In the genomic region with DNA sequence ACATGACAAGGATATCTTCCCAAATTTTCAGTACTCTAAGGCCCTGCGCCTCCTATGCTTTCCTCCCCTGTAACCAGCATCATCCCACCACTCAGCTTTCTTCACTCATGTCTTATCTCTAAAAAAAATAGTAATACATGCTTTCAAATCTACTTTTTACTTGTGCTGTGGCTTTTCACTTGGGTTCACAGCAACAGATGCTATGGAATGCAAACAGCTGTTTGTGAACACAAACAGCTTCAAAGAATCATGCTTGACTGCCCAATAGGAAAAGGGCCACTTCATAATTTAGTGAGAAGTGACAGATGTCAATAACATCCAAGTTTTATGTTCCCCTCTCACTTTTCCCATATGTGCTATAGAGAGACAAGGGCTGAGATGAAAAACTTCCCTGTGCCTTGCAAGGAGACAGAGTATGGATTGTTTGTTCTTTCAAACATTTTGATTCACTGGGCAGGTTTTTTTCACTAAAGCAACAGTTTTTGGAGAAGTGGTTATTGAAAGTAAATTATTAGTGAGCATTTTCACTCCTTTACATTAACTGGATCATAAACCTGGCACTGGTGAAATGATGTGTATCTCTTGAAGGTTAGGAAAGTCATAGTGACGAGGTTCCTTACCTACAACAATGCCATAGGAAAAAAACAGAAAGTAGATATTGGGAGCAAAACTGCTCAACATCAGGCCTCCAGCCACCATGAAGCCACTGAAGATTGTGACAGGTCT, we compare ENCODE assay signal across 19 cellular contexts. TPM values are rescaled to one million over a fixed set of nuclear protein-coding genes. Genes with fewer than 3 reads are reported as not detected.
A peak's percentile ranks its signal among the peaks of the same experiment; 100 is the strongest.
DNase-seq lines count a peak whose midpoint lies in the region; ATAC-seq, FAIRE-seq and TF ChIP-seq lines count a peak whose summit lies in the region.
"Had no signal": no experiment of that assay in that cellular context is flagged by ENCODE, and none has a peak within 500 bp of the region (broad histone marks: within the 10 kb centered on the region; RNA-seq: fewer than 3 reads in every experiment).

No MANE protein-coding gene starts in this region.

- TF ChIP-seq CTCF in omental fat pad (IDR thresholded peaks at IDR 0.05) = no peak

- no peak for FAIRE-seq in GM12891 (lab: Jason Lieb, UNC)
- FAIRE-seq: RCC 7860 had no signal

- no peak for TF ChIP-seq POLR2A in GM12891 (IDR thresholded peaks at IDR 0.05; ENCODE audit: low read depth, low read length)

- peak; percentile 56 for ATAC-seq in GM21367 (IDR thresholded peaks at IDR 0.05; ENCODE audit: unreplicated experiment)
- ATAC-seq in HG02884 (IDR thresholded peaks at IDR 0.05; ENCODE audit: unreplicated experiment) = peak; percentile 53
- no peak for ATAC-seq in omental fat pad (ENCODE audit: low FRiP score)
- ATAC-seq: natural killer cell treated with Interleukin-12 subunit alpha and Interleukin-12 subunit beta and Interleukin-15 and Interleukin-18, amount 100 ng/mL, for 72 hours had no signal

- DNase-seq in GM12891 (ENCODE audit: insufficient read length, low spot score) (no peak), NCI-H1694 treated with DMSO at 0.1 percent for 48 hours (lab: John Stamatoyannopoulos, UW) (peak; percentile 18), GOT3 (lab: John Stamatoyannopoulos, UW) (no peak), activated gamma-delta T cell (lab: John Stamatoyannopoulos, UW) (no peak), omental fat pad (ENCODE audit: low spot score) (no peak)
- DNase-seq in activated CD8-positive, alpha-beta memory T cell treated with anti-CD3 and anti-CD28 coated beads, Interleukin-2, amount 50 U/mL, for 4 hours = no peak
- DNase-seq: activated CD4-positive, CD25-positive, alpha-beta regulatory T cell treated with anti-CD3 and anti-CD28 coated beads, Interleukin-2, amount 50 U/mL, for 72 hours; CD8-positive, alpha-beta memory T cell; dermis blood vessel endothelial cell; foreskin melanocyte; NCI-H1417 treated with DMSO at 0.1 percent for 48 hours; NCI-H226; SK-N-SH; stimulated activated CD4-positive, alpha-beta T cell treated with anti-CD3 and anti-CD28 coated beads, Interleukin-2, amount 100 ng/mL, for 48 hours; T-helper 9 cell had no signal

TF ChIP-seq in GM12891, 5 proteins besides CTCF, POLR2A, EP300 and RAD21:
- TF ChIP-seq SPI1 (IDR thresholded peaks at IDR 0.05; ENCODE audit: low read depth, low read length) = peak; percentile 56
- TF ChIP-seq TAF1 (IDR thresholded peaks at IDR 0.05; ENCODE audit: low read depth, low read length) = no peak

RNA-seq across cellular contexts. Expression of gene SLC16A9, which starts 37.3 kb away (rescaled TPM):
- 1.0 TPM for polyA plus RNA-seq in GM12891 (2012; ENCODE audit: low read depth, missing spikeins)
- 1 to 10 TPM in 1 of 4 donors, under 1 TPM in 3; 0.25 to 2.3 (median 0.77) TPM for total RNA-seq in omental fat pad
- polyA plus RNA-seq: CD8-positive, alpha-beta memory T cell had no signal
